Comparison of ENCODE assay signal across 19 cellular contexts in genomic region chr6:125854355-125854754, GRCh38.
"Had no signal": no experiment of that assay in that cellular context is flagged by ENCODE, and none has a peak within 500 bp of the region (broad histone marks: within the 10 kb centered on the region; RNA-seq: fewer than 3 reads in every experiment).

No MANE protein-coding gene starts in this region.

- H3K4me1 Mint-ChIP-seq: nephron had no signal

- ATAC-seq: heart left ventricle; left colon; left ventricle myocardium superior; stimulated activated memory B cell treated with anti-CD40 and anti-IgM and Interleukin-4, amounts not matched to agents 10 μg/mL and 1 μg/mL and 100 μg/mL, for 72 hours; stimulated activated naive CD8-positive, alpha-beta T cell treated with anti-CD3 and anti-CD28 coated beads, Interleukin-15, amount 100 ng/mL, for 72 hours had no signal

- H3K27me3 Mint-ChIP-seq: naive B cell; progenitor cell of endocrine pancreas; stimulated activated memory B cell treated with anti-CD40 and anti-IgM and Interleukin-4, amounts not matched to agents 10 μg/mL and 1 μg/mL and 100 μg/mL, for 72 hours; stimulated activated naive CD8-positive, alpha-beta T cell treated with anti-CD3 and anti-CD28 coated beads, Interleukin-15, amount 100 ng/mL, for 72 hours had no signal

- H3K27ac Mint-ChIP-seq: nephron; progenitor cell of endocrine pancreas; stimulated activated memory B cell treated with anti-CD40 and anti-IgM and Interleukin-4, amounts not matched to agents 10 μg/mL and 1 μg/mL and 100 μg/mL, for 72 hours; stimulated activated naive CD8-positive, alpha-beta T cell treated with anti-CD3 and anti-CD28 coated beads, Interleukin-15, amount 100 ng/mL, for 72 hours had no signal

- H3K4me3 Mint-ChIP-seq: naive B cell; nephron; stimulated activated memory B cell treated with anti-CD40 and anti-IgM and Interleukin-4, amounts not matched to agents 10 μg/mL and 1 μg/mL and 100 μg/mL, for 72 hours; stimulated activated naive CD8-positive, alpha-beta T cell treated with anti-CD3 and anti-CD28 coated beads, Interleukin-15, amount 100 ng/mL, for 72 hours had no signal

- H3K27ac ChIP-seq: coronary artery, heart left ventricle, pancreas, right lobe of liver, thoracic aorta, transverse colon had no signal

- FAIRE-seq: frontal cortex, pancreas had no signal

- DNase-seq: effector CD8-positive, alpha-beta T cell; heart left ventricle; hippocampal formation; left colon; left ventricle myocardium superior; naive B cell; occipital lobe; pancreas; right lobe of liver; stimulated activated CD4-positive, alpha-beta T cell treated with anti-CD3 and anti-CD28 coated beads, Interleukin-4, amount 100 ng/mL, for 1 hour; stimulated activated CD8-positive, alpha-beta memory T cell treated with anti-CD3 and anti-CD28 coated beads, Interleukin-4, amount 100 ng/mL, for 48 hours; stimulated activated naive CD8-positive, alpha-beta T cell treated with anti-CD3 and anti-CD28 coated beads, Interleukin-15, amount 100 ng/mL, for 72 hours; transverse colon had no signal

- H3K9me3 ChIP-seq: pancreas, right lobe of liver, thoracic aorta, transverse colon had no signal
